ENCODE assay signal across 18 cellular contexts in genomic region chr5:143214890-143215289, GRCh38.
A peak's percentile ranks its signal among the peaks of the same experiment; 100 is the strongest.
DNase-seq lines count a peak whose midpoint lies in the region; ATAC-seq, FAIRE-seq and TF ChIP-seq lines count a peak whose summit lies in the region.
"Had no signal": no experiment of that assay in that cellular context is flagged by ENCODE, and none has a peak within 500 bp of the region (broad histone marks: within the 10 kb centered on the region; RNA-seq: fewer than 3 reads in every experiment).

No MANE protein-coding gene starts in this region.

- no peaks in the 10 kb centered on the region for H3K79me2 ChIP-seq in MM.1S (ENCODE audit: low read length)

- peak overlapping the region; percentile 32 for H3K27ac Mint-ChIP-seq in stimulated activated effector memory CD8-positive, alpha-beta T cell treated with anti-CD3 and anti-CD28 coated beads, Interleukin-12 subunit alpha, Interleukin-12 subunit beta, amount 100 ng/mL, for 72 hours

- H3F3A ChIP-seq in MM.1S (ENCODE audit: insufficient read depth, low read length), result peaks cover 14% of the 10 kb centered on the region

- WGBS in right lobe of liver (ENCODE audit: insufficient coverage, low coverage, low lambda C conversion rate, missing lambda C conversion rate), result 43% methylated on average over 1 of the region's 6 CpGs

- H3K4me3 ChIP-seq in MM.1S (ENCODE audit: low read length) (no peak overlapping the region), right lobe of liver (no peak overlapping the region)
- H3K4me3 ChIP-seq: HAP-1 had no signal

- no peak overlapping the region for H3K4me2 ChIP-seq in MM.1S (ENCODE audit: low read depth, low read length)

- intact Hi-C loops in right lobe of liver (cut with DNase I), result no loop called here

- TF ChIP-seq CTCF in MM.1S (IDR thresholded peaks at IDR 0.05; ENCODE audit: low read length) (no peak), right lobe of liver (IDR thresholded peaks at IDR 0.05) (no peak)

- no peak overlapping the region for H3K9ac ChIP-seq in MM.1S (ENCODE audit: low read length)

- no peak for ATAC-seq in stimulated activated effector memory CD8-positive, alpha-beta T cell treated with anti-CD3 and anti-CD28 coated beads, Interleukin-12 subunit alpha, Interleukin-12 subunit beta, amount 100 ng/mL, for 72 hours
- no peak for ATAC-seq in right lobe of liver

- no peaks in the 10 kb centered on the region for H3K36me3 ChIP-seq in MM.1S (replicated peaks; ENCODE audit: insufficient read depth, low read length)
- no peaks in the 10 kb centered on the region for H3K36me3 ChIP-seq in right lobe of liver
- H3K36me3 ChIP-seq: HAP-1 had no signal

- no peak overlapping the region for H3K4me3 Mint-ChIP-seq in stimulated activated effector memory CD8-positive, alpha-beta T cell treated with anti-CD3 and anti-CD28 coated beads, Interleukin-12 subunit alpha, Interleukin-12 subunit beta, amount 100 ng/mL, for 72 hours

- H3K4me1 ChIP-seq in MM.1S (ENCODE audit: low read length), result peaks cover 33% of the 10 kb centered on the region
- peaks cover 0 to 6% (median 0%) of the 10 kb centered on the region in 4 donors for H3K4me1 ChIP-seq in right lobe of liver
- H3K4me1 ChIP-seq: HAP-1 had no signal

- no peaks in the 10 kb centered on the region for H3K9me3 Mint-ChIP-seq in stimulated activated effector memory CD8-positive, alpha-beta T cell treated with anti-CD3 and anti-CD28 coated beads, Interleukin-12 subunit alpha, Interleukin-12 subunit beta, amount 100 ng/mL, for 72 hours

- H3K9me2 ChIP-seq in MM.1S (replicated peaks; ENCODE audit: insufficient read depth, low read length), result no peaks in the 10 kb centered on the region

- H3K36me3 Mint-ChIP-seq in stimulated activated effector memory CD8-positive, alpha-beta T cell treated with anti-CD3 and anti-CD28 coated beads, Interleukin-12 subunit alpha, Interleukin-12 subunit beta, amount 100 ng/mL, for 72 hours, result peaks cover 32% of the 10 kb centered on the region

- no peaks in the 10 kb centered on the region for H4K20me1 ChIP-seq in MM.1S (ENCODE audit: insufficient read depth, low read length)

- H3K27me3 ChIP-seq in MM.1S (replicated peaks; ENCODE audit: insufficient read depth, low read length) (no peaks in the 10 kb centered on the region), right lobe of liver (no peaks in the 10 kb centered on the region)

- no peak for FAIRE-seq in H54 (lab: Jason Lieb, UNC)
- FAIRE-seq: G401.6, RCC 7860 had no signal

- H3K9me3 ChIP-seq in MM.1S (replicated peaks; ENCODE audit: insufficient read depth, low read length) (no peaks in the 10 kb centered on the region), right lobe of liver (no peaks in the 10 kb centered on the region)
- H3K9me3 ChIP-seq: HAP-1 had no signal

- no peak overlapping the region for H2AFZ ChIP-seq in MM.1S (ENCODE audit: low read length)

- TF ChIP-seq POLR2A in H54 (IDR thresholded peaks at IDR 0.05; ENCODE audit: low read depth, low read length) (no peak), right lobe of liver (IDR thresholded peaks at IDR 0.05) (no peak)

- H3K4me1 Mint-ChIP-seq in stimulated activated effector memory CD8-positive, alpha-beta T cell treated with anti-CD3 and anti-CD28 coated beads, Interleukin-12 subunit alpha, Interleukin-12 subunit beta, amount 100 ng/mL, for 72 hours, result peaks cover 73% of the 10 kb centered on the region

- H3K27ac ChIP-seq in MM.1S (ENCODE audit: low read length) (peak overlapping the region; percentile 77; the same call in 1 of the 2 replicates), cingulate gyrus (ENCODE audit: low read depth, low read length) (peak overlapping the region; percentile 21), right lobe of liver (no peak overlapping the region)

- DNase-seq in NCI-H82 (lab: John Stamatoyannopoulos, UW) (peak; percentile 3), NCI-H82 treated with DMSO at 0.1 percent for 48 hours (lab: John Stamatoyannopoulos, UW; ENCODE audit: unreplicated experiment) (no peak), MM.1S (no peak), inferior parietal cortex (ENCODE audit: extremely low spot score) (no peak), H54 (ENCODE audit: insufficient read length, low spot score) (no peak), right lobe of liver (no peak)
- no peak for DNase-seq in stimulated activated effector memory CD8-positive, alpha-beta T cell treated with anti-CD3 and anti-CD28 coated beads, Interleukin-12 subunit alpha, Interleukin-12 subunit beta, amount 100 ng/mL, for 72 hours (ENCODE audit: low spot score in 2 of 2)
- DNase-seq: 8988T, DMS79 treated with DMSO at 0.1 percent for 48 hours, IMR-90, NCI-H187 treated with DMSO at 0.1 percent for 48 hours, NCI-H2171, NCI-H446, SIG-M5 had no signal

Comparison
In these comparisons a context has a peak if more than half of its experiments do, and no peak if none do; other contexts are left out.
1. H3K27ac ChIP-seq: peak in MM.1S (single experiment) and cingulate gyrus (single experiment); none in right lobe of liver (0 of 3).